In genomic region chr12:84719997-84720396, GRCh38 we compare ENCODE assay signal across 31 cellular contexts.
"Had no signal": no experiment of that assay in that cellular context is flagged by ENCODE, and none has a peak within 500 bp of the region (broad histone marks: within the 10 kb centered on the region; RNA-seq: fewer than 3 reads in every experiment).

No MANE protein-coding gene starts in this region.

- DNase-seq: Kasumi-1, KG1, MG63, NCI-H1048, NCI-H1092 treated with DMSO at 0.1 percent for 48 hours, NCI-H1105 treated with DMSO at 0.1 percent for 48 hours, NCI-H1417, NCI-H1436, NCI-H146, NCI-H1694, NCI-H187, NCI-H1930, NCI-H2029 treated with DMSO at 0.1 percent for 48 hours, NCI-H2081 treated with DMSO at 0.1 percent for 48 hours, NCI-H2107, NCI-H2171, NCI-H226, NCI-H446 treated with DMSO at 0.1 percent for 48 hours, NCI-H510A, NCI-H524, NCI-H526, NCI-H774, PC-9, SHP77, SIG-M5, SJCRH30, T-cell had no signal

- H2AFZ ChIP-seq: PC-9 had no signal

- H3K4me1 ChIP-seq: SJCRH30 had no signal

- ATAC-seq: Panc1, Right ventricle myocardium inferior, T-cell had no signal

- H3K9me3 ChIP-seq: MG63, SJCRH30 had no signal

- H3K27ac ChIP-seq: PC-9, RWPE1, SJCRH30, SK-N-MC had no signal

- H3K4me2 ChIP-seq: PC-9 had no signal

- H3K27me3 ChIP-seq: MG63, SJCRH30 had no signal

- H3K4me3 ChIP-seq: MG63, PC-9, SJCRH30 had no signal

- H3K36me3 ChIP-seq: MG63, SJCRH30 had no signal
